Comparison of ENCODE assay signal across 8 cellular contexts in genomic region chr1:203006948-203007871, GRCh38. TPM values are rescaled to one million over a fixed set of nuclear protein-coding genes. Genes with fewer than 3 reads are reported as not detected.
A peak's percentile ranks its signal among the peaks of the same experiment; 100 is the strongest.
DNase-seq lines count a peak whose midpoint lies in the region; TF ChIP-seq lines count a peak whose summit lies in the region.

Gene TMEM183A, plus strand, starts transcription at chr1:203007374. Its CDS starts 92 bp downstream, at chr1:203007466.

- peak within 1 kb of the TSS; percentile 98 for H2AFZ ChIP-seq in SK-N-SH (ENCODE audit: low read depth)

- POLR2A ChIA-PET in SK-N-SH (lab: Yijun Ruan, JAX): interaction anchor here (0.7 to 1.9 kb wide), 10 partner anchors 9 to 119 kb away, joined by 3 to 7 read pairs (median 4); partner anchors contain the start of genes CYB5R1 and KLHL12

- H3K27me3 ChIP-seq in SK-N-SH (ENCODE audit: insufficient read depth): no peaks in the 10 kb centered on the region

- peak within 1 kb of the TSS; percentile 90 for H3K27ac Mint-ChIP-seq in HFFc6

- peak; percentile 77 for DNase-seq in GM04503 (ENCODE audit: low read depth)
- peak; percentile 97 for DNase-seq in HFFc6
- peak; percentile 99 for DNase-seq in NCI-H1048 (lab: John Stamatoyannopoulos, UW)
- DNase-seq in SK-N-SH: peak; percentile 93
- DNase-seq in activated naive CD4-positive, alpha-beta T cell treated with anti-CD3 and anti-CD28 coated beads, Interleukin-2, amount 50 U/mL, for 16 hours: peak; percentile 94
- DNase-seq in germinal center (ENCODE audit: low spot score): peak; percentile 89
- DNase-seq in non-pigmented ciliary epithelial cell (ENCODE audit: low read depth): peak; percentile 86
- DNase-seq in superior temporal gyrus (ENCODE audit: extremely low spot score): peak; percentile 98

- WGBS in SK-N-SH (ENCODE audit: low lambda C conversion rate): 1% methylated on average over 44 of the region's 78 CpGs

- H3K4me1 ChIP-seq in SK-N-SH (ENCODE audit: control insufficient read depth in 1 of 2, insufficient read depth in 2 of 2, low read depth in 1 of 2, low read length in 1 of 2): peaks cover 6 to 10% of the 10 kb centered on the region in 2 experiments; a peak in 3 of 4 replicates

- no peaks in the 10 kb centered on the region; the same call in 1 of the 2 replicates for H4K20me1 ChIP-seq in SK-N-SH (ENCODE audit: insufficient read depth)

- H3K27ac ChIP-seq in SK-N-SH (ENCODE audit: low read depth in 2 of 2, low read length in 1 of 2): peak within 1 kb of the TSS; percentile 78 to 80

- no peaks in the 10 kb centered on the region for H3K9me3 ChIP-seq in SK-N-SH

- H3K4me3 ChIP-seq in SK-N-SH (ENCODE audit: low read depth in 2 of 2, low read length in 1 of 2): peak within 1 kb of the TSS; percentile 75 to 77

- H3K4me1 Mint-ChIP-seq in HFFc6 (ENCODE audit: low read depth): peaks cover 20% of the 10 kb centered on the region

- TF ChIP-seq CTCF in HFFc6 (IDR thresholded peaks at IDR 0.05): no peak
- no peak for TF ChIP-seq CTCF in SK-N-SH (IDR thresholded peaks at IDR 0.05)

- peaks cover 9% of the 10 kb centered on the region for H3F3A ChIP-seq in SK-N-SH (replicated peaks; ENCODE audit: insufficient read depth)

- no peak for TF ChIP-seq RAD21 in SK-N-SH (IDR thresholded peaks at IDR 0.05; ENCODE audit: low read length)

- peak within 1 kb of the TSS; percentile 77 for H3K4me2 ChIP-seq in SK-N-SH

- peak within 1 kb of the TSS; percentile 93 for H3K4me3 Mint-ChIP-seq in HFFc6

- CTCF ChIA-PET in SK-N-SH (lab: Yijun Ruan, JAX): interaction anchor here (0.9 to 2.6 kb wide), 8 partner anchors 8 to 336 kb away, joined by 3 to 10 read pairs (median 4); no protein-coding TSS in a partner anchor

- no peaks in the 10 kb centered on the region for H3K9me3 Mint-ChIP-seq in HFFc6

- H3K36me3 Mint-ChIP-seq in HFFc6 (ENCODE audit: low read depth): peaks cover 13% of the 10 kb centered on the region

- H3K9ac ChIP-seq in SK-N-SH: peak within 1 kb of the TSS; percentile 83

- peaks cover 45% of the 10 kb centered on the region for H3K79me2 ChIP-seq in SK-N-SH (ENCODE audit: insufficient read depth)

- peaks cover 25 to 29% of the 10 kb centered on the region in 2 experiments for H3K36me3 ChIP-seq in SK-N-SH (replicated peaks in 1 of 2; ENCODE audit: control insufficient read depth in 1 of 2, insufficient read depth in 2 of 2, low read length in 1 of 2)

- no peak for TF ChIP-seq EP300 in SK-N-SH (IDR thresholded peaks at IDR 0.05; ENCODE audit: borderline replicate concordance in 1 of 2, low read depth in 1 of 2, low read length in 1 of 2)

- H3K9me2 ChIP-seq in SK-N-SH: no peaks in the 10 kb centered on the region

- H3K27me3 Mint-ChIP-seq in HFFc6 (ENCODE audit: insufficient read depth): no peaks in the 10 kb centered on the region

TF ChIP-seq in SK-N-SH, 30 proteins besides CTCF, POLR2A, EP300 and RAD21 (continues in another document):
- TF ChIP-seq EZH2phosphoT487 (IDR thresholded peaks at IDR 0.05; ENCODE audit: borderline replicate concordance, low read depth) (no peak), TCF12 (IDR thresholded peaks at IDR 0.05) (no peak), REST (IDR thresholded peaks at IDR 0.05; ENCODE audit: low read depth, low read length) (0 out of 2 replicates have a peak, but pooled peaks have one; percentile 6), IRF3 (IDR thresholded peaks at IDR 0.05; ENCODE audit: low read depth, low read length) (peak; percentile 55), FOXM1 (IDR thresholded peaks at IDR 0.05; ENCODE audit: low read depth) (no peak), JUND (IDR thresholded peaks at IDR 0.05) (no peak), NRF1 (IDR thresholded peaks at IDR 0.05; ENCODE audit: low read depth, low read length) (no peak), FOXJ3 (CRISPR knock-in tag; IDR thresholded peaks at IDR 0.05) (no peak), PBX3 (IDR thresholded peaks at IDR 0.05) (no peak), MAX (IDR thresholded peaks at IDR 0.05; ENCODE audit: low read depth) (peak; percentile 90), GABPA (IDR thresholded peaks at IDR 0.05; ENCODE audit: low read depth) (no peak), ELF1 (IDR thresholded peaks at IDR 0.05) (peak; percentile 52; the same call in 1 of the 2 replicates), RCOR1 (IDR thresholded peaks at IDR 0.05; ENCODE audit: low read length) (no peak; the same call in 1 of the 2 replicates), RXRA (IDR thresholded peaks at IDR 0.05; ENCODE audit: borderline replicate concordance, low read depth) (no peak), SMC3 (IDR thresholded peaks at IDR 0.05; ENCODE audit: low read depth, low read length) (no peak), POLR2AphosphoS5 (IDR thresholded peaks at IDR 0.05; ENCODE audit: low read depth, low read length) (peak; percentile 98), NFIC (IDR thresholded peaks at IDR 0.05; ENCODE audit: borderline replicate concordance) (no peak), GATA2 (CRISPR knock-in tag; IDR thresholded peaks at IDR 0.05) (no peak), USF2 (IDR thresholded peaks at IDR 0.05; ENCODE audit: borderline replicate concordance, low read depth, low read length) (no peak)

RNA-seq across cellular contexts. Expression of gene TMEM183A, which starts in this region (rescaled TPM):
- total RNA-seq in HFFc6 (2021; fragmentation: NEBNext Ultra II Directional; extraction: Animal tissue kit (Norgen Biotek cat#: 25700)): 10 to 100 TPM; 38.6 to 50.6 (median 45.1) TPM
- 47.9 and 62.2 TPM in 2 replicates for polyA plus RNA-seq in SK-N-SH (2012; rRNA removed)
- 43.9 and 55.4 TPM in 2 replicates for polyA plus RNA-seq in SK-N-SH (2012; cell fraction: cytosol; rRNA removed)
- 70.0 and 98.7 TPM in 2 replicates for polyA plus RNA-seq in SK-N-SH (2012; cell fraction: nucleus; rRNA removed)

Comparison
In these comparisons a context has a peak if more than half of its experiments do, and no peak if none do; other contexts are left out.
1. Peak in every context shown above with its lines: DNase-seq, H3K4me3 ChIP-seq and H3K27ac ChIP-seq.